ENCODE assay signal across 22 cellular contexts in the genomic region with DNA sequence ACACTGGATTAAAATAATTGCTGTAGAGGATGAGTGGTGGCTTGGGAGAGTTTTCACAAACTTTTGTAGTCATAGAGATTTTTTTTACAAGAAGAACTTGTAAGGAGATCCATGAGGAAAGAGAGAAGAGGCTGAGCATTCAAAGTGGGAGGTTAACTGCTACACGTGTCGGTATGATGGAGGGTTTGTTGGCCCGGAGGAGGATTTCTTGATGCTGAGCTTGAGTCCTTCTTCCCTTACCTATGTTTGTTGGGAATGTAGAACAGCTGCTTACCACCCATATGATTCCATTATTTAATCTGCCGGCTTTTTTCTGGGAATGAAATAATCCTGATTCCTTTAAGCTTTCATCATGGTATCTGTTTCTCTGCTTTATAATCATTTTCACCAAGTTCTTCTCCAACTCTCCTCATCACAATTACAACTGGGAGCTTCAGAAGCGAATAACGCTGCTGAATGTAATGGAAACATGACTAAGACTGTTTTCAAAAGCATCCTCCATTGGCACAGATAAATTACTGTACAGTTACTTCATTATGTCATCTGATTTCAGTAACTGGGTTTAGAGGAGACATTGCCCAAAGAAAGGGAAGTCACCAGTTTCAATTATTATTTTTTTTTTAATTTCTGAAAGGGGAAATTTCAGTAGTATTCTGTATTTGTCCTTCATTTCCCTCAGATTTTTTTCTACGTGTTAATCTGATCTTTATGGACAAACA.
"Had no signal": no experiment of that assay in that cellular context is flagged by ENCODE, and none has a peak within 500 bp of the region (broad histone marks: within the 10 kb centered on the region; RNA-seq: fewer than 3 reads in every experiment).

No MANE protein-coding gene starts in this region.

- H3K4me3 ChIP-seq: ascending aorta, esophagus muscularis mucosa, lung, transverse colon, vagina had no signal

- H3K27me3 Mint-ChIP-seq: activated naive CD4-positive, alpha-beta T cell treated with anti-CD3 and anti-CD28 coated beads, Interleukin-2, amount 50 U/mL, for 24 hours; dendritic cell treated with granulocyte-macrophage colony-stimulating factor and Interleukin-4, amounts not matched to agents 40 ng/mL and 50 ng/mL, for 4 days had no signal

- H3K4me1 Mint-ChIP-seq: activated naive CD4-positive, alpha-beta T cell treated with anti-CD3 and anti-CD28 coated beads, Interleukin-2, amount 50 U/mL, for 24 hours had no signal

- H3K9me3 Mint-ChIP-seq: activated naive CD4-positive, alpha-beta T cell treated with anti-CD3 and anti-CD28 coated beads, Interleukin-2, amount 50 U/mL, for 24 hours; activated T-cell treated with anti-CD3 and anti-CD28 coated beads, Interleukin-2, amount 50 U/mL, for 72 hours; dendritic cell treated with granulocyte-macrophage colony-stimulating factor and Interleukin-4, amounts not matched to agents 40 ng/mL and 50 ng/mL, for 4 days had no signal

- H3K9me3 ChIP-seq: ascending aorta, esophagus muscularis mucosa, transverse colon, vagina had no signal

- H3K27ac Mint-ChIP-seq: activated naive CD4-positive, alpha-beta T cell treated with anti-CD3 and anti-CD28 coated beads, Interleukin-2, amount 50 U/mL, for 24 hours; activated T-cell treated with anti-CD3 and anti-CD28 coated beads, Interleukin-2, amount 50 U/mL, for 72 hours; dendritic cell treated with granulocyte-macrophage colony-stimulating factor and Interleukin-4, amounts not matched to agents 40 ng/mL and 50 ng/mL, for 4 days had no signal

- H3K27me3 ChIP-seq: ascending aorta, esophagus muscularis mucosa, transverse colon, vagina had no signal

- H3K36me3 Mint-ChIP-seq: activated naive CD4-positive, alpha-beta T cell treated with anti-CD3 and anti-CD28 coated beads, Interleukin-2, amount 50 U/mL, for 24 hours had no signal

- H3K4me3 Mint-ChIP-seq: activated naive CD4-positive, alpha-beta T cell treated with anti-CD3 and anti-CD28 coated beads, Interleukin-2, amount 50 U/mL, for 24 hours; activated T-cell treated with anti-CD3 and anti-CD28 coated beads, Interleukin-2, amount 50 U/mL, for 72 hours; dendritic cell treated with granulocyte-macrophage colony-stimulating factor and Interleukin-4, amounts not matched to agents 40 ng/mL and 50 ng/mL, for 4 days; nephron progenitor cell had no signal

- DNase-seq: activated CD4-positive, alpha-beta T cell treated with anti-CD3 and anti-CD28 coated beads for 1 hour; activated CD8-positive, alpha-beta memory T cell treated with anti-CD3 and anti-CD28 coated beads for 24 hours; activated effector memory CD4-positive, alpha-beta T cell treated with anti-CD3 and anti-CD28 coated beads, Interleukin-2, amount 50 U/mL, for 16 hours; activated T-cell treated with anti-CD3 and anti-CD28 coated beads, Interleukin-2, amount 50 U/mL, for 72 hours; cerebellar nuclear complex; effector CD8-positive, alpha-beta T cell; hippocampal formation; left colon; midbrain; nephron progenitor cell; occipital lobe; stimulated activated CD4-positive, alpha-beta T cell treated with anti-CD3 and anti-CD28 coated beads, Interleukin-2, amount 100 ng/mL, for 24 hours; stimulated activated naive CD8-positive, alpha-beta T cell treated with anti-CD3 and anti-CD28 coated beads, Interleukin-15, Interleukin-2, amounts not matched to agents 100 U/mL and 50 U/mL, for 24 hours; substantia nigra; transverse colon; WERI-Rb-1 had no signal

- H3K4me1 ChIP-seq: ascending aorta, transverse colon had no signal

- H3K27ac ChIP-seq: ascending aorta, esophagus muscularis mucosa, transverse colon, vagina, WERI-Rb-1 had no signal

- ATAC-seq: activated T-cell treated with anti-CD3 and anti-CD28 coated beads, Interleukin-2, amount 50 U/mL, for 72 hours; left colon; stimulated activated naive CD8-positive, alpha-beta T cell treated with anti-CD3 and anti-CD28 coated beads, Interleukin-15, Interleukin-2, amounts not matched to agents 100 U/mL and 50 U/mL, for 24 hours had no signal

- H3K36me3 ChIP-seq: ascending aorta, esophagus muscularis mucosa, transverse colon, vagina, WERI-Rb-1 had no signal
